ENCODE assay signal across 1 cellular context in the genomic region with DNA sequence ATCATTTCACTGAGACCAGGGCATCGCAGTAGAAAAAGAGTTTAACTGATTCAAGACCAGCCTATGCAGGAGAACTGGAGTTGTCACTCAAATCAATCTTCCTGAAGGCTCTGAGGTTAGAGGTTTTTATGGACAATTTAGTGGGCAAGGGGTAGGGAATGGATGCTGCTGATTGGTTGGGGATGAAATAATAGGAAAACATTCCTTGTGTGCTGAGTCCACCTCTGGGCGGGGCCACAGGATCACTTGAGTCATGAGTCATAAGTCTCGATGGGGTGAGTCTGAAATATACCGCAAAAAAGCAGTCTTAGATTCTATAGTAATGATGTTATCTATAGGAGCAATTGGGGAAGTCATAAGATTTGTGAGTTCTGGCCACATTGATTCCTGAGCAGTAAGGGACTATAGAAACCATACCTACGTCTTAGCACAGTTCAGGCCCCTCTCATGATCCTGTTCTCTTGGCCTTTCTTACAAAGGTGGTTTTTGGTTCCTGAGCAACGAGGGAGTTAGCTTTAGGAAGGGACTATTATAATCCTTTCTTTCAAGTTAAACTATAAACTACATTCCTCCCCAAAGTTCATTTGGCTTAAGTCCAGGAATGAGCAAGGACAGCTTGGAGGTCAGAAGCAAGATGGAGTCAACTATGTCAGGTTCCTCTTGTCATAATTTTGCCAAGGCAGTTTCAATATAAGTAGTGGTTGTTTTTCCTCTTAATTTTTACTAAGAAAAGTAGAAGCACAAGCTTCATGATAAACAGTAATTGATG.
A peak's percentile ranks its signal among the peaks of the same experiment; 100 is the strongest.
TF ChIP-seq lines count a peak whose summit lies in the region.

No MANE protein-coding gene starts in this region.

TF ChIP-seq in K562, 482 proteins besides CTCF, POLR2A, EP300 and RAD21 (continued from another document and continues in another):
- TF ChIP-seq, protein P1, sequence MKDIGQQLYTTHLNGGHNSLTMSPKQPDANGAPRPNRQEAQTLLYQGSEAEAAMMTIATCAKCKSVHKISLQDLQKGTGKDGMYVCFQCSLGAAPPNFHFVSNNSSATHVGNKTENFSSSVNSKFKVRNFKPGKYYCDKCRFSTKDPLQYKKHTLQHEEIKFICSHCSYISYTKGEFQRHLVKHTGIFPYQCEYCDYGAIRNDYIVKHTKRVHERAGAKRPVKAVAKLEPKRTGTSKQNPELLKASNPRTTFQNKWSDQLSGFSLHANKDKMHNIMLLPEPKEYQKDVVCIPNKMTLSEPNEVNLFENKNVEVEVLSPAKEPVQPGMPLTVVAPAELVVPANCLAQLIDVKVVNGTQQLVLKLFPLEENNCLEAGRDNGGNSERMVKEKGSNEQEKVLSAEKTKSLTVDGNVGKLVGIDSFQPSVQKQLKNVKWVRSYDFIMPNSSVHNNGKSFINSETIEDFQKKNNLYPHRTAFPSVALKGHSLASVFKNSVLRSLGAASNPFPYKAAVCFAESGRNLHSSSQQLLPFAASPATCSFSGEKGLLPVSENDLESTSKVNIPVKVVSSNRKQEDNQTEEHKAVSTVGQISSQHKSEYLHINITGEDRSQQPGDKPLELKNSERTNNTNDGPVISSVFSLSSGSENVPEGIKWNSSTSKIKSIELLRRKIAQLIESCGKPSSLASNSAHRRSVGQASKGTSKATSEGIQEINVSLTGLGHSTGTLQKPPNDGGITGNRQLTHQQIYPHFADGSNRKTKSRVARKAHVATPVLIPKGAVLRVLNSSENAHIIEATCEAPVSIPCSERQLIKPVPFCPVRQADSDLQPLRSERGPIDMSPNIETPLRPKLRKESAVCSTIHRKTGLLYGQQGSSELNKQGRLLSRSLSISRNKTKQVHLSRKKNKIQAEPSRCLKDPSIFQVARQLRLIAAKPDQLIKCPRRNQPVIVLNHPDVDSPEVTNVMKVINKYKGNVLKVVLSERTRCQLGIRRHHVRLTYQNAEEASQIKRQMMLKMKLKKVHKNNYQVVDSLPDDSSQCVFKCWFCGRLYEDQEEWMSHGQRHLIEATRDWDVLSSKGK (CRISPR knock-in tag; IDR thresholded peaks at IDR 0.05), result 0 out of 2 replicates have a peak, but pooled peaks have one; percentile 25
- TF ChIP-seq HDAC6 (IDR thresholded peaks at IDR 0.05; ENCODE audit: low read depth, low read length), result no peak
- TF ChIP-seq, protein P2, sequence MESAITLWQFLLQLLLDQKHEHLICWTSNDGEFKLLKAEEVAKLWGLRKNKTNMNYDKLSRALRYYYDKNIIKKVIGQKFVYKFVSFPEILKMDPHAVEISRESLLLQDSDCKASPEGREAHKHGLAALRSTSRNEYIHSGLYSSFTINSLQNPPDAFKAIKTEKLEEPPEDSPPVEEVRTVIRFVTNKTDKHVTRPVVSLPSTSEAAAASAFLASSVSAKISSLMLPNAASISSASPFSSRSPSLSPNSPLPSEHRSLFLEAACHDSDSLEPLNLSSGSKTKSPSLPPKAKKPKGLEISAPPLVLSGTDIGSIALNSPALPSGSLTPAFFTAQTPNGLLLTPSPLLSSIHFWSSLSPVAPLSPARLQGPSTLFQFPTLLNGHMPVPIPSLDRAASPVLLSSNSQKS (CRISPR knock-in tag; IDR thresholded peaks at IDR 0.05), result no peak
- peak; percentile 74 for TF ChIP-seq NUFIP1 (IDR thresholded peaks at IDR 0.05; ENCODE audit: partially characterized antibody)
- peak; percentile 94 for TF ChIP-seq PTRF (tag; IDR thresholded peaks at IDR 0.05)
- no peak for TF ChIP-seq RBFOX2 (IDR thresholded peaks at IDR 0.05; ENCODE audit: low read depth, low read length)
- peak; percentile 63; the same call in 1 of the 2 replicates for TF ChIP-seq ZFP1 (CRISPR knock-in tag; IDR thresholded peaks at IDR 0.05)
- 0 out of 4 replicates have a peak, but pooled peaks of 1 of the 2 experiments have one; percentile 38 for TF ChIP-seq MAZ (CRISPR knock-in tag; conservative IDR thresholded peaks at IDR 0.05 in 1 of 2, IDR thresholded peaks at IDR 0.05 in 1 of 2)
- TF ChIP-seq, protein P3, sequence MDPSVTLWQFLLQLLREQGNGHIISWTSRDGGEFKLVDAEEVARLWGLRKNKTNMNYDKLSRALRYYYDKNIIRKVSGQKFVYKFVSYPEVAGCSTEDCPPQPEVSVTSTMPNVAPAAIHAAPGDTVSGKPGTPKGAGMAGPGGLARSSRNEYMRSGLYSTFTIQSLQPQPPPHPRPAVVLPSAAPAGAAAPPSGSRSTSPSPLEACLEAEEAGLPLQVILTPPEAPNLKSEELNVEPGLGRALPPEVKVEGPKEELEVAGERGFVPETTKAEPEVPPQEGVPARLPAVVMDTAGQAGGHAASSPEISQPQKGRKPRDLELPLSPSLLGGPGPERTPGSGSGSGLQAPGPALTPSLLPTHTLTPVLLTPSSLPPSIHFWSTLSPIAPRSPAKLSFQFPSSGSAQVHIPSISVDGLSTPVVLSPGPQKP (CRISPR knock-in tag; IDR thresholded peaks at IDR 0.05), result no peak
- TF ChIP-seq CHD1 (IDR thresholded peaks at IDR 0.05; ENCODE audit: low read length), result no peak
- no peak for TF ChIP-seq POLR3A (IDR thresholded peaks at IDR 0.05; ENCODE audit: borderline replicate concordance, extremely low read depth, insufficient read depth, insufficient read length)
- TF ChIP-seq FOXA3 (CRISPR knock-in tag; conservative IDR thresholded peaks at IDR 0.05 in 1 of 2, IDR thresholded peaks at IDR 0.05 in 1 of 2), result no peak
- no peak for TF ChIP-seq MCM2 (IDR thresholded peaks at IDR 0.05; ENCODE audit: low read depth)
- TF ChIP-seq, protein P4, sequence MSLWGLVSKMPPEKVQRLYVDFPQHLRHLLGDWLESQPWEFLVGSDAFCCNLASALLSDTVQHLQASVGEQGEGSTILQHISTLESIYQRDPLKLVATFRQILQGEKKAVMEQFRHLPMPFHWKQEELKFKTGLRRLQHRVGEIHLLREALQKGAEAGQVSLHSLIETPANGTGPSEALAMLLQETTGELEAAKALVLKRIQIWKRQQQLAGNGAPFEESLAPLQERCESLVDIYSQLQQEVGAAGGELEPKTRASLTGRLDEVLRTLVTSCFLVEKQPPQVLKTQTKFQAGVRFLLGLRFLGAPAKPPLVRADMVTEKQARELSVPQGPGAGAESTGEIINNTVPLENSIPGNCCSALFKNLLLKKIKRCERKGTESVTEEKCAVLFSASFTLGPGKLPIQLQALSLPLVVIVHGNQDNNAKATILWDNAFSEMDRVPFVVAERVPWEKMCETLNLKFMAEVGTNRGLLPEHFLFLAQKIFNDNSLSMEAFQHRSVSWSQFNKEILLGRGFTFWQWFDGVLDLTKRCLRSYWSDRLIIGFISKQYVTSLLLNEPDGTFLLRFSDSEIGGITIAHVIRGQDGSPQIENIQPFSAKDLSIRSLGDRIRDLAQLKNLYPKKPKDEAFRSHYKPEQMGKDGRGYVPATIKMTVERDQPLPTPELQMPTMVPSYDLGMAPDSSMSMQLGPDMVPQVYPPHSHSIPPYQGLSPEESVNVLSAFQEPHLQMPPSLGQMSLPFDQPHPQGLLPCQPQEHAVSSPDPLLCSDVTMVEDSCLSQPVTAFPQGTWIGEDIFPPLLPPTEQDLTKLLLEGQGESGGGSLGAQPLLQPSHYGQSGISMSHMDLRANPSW (CRISPR knock-in tag; IDR thresholded peaks at IDR 0.05), result no peak
- TF ChIP-seq DDX20 (tag; IDR thresholded peaks at IDR 0.05; ENCODE audit: low read depth), result peak; percentile 95
- TF ChIP-seq, protein P5, sequence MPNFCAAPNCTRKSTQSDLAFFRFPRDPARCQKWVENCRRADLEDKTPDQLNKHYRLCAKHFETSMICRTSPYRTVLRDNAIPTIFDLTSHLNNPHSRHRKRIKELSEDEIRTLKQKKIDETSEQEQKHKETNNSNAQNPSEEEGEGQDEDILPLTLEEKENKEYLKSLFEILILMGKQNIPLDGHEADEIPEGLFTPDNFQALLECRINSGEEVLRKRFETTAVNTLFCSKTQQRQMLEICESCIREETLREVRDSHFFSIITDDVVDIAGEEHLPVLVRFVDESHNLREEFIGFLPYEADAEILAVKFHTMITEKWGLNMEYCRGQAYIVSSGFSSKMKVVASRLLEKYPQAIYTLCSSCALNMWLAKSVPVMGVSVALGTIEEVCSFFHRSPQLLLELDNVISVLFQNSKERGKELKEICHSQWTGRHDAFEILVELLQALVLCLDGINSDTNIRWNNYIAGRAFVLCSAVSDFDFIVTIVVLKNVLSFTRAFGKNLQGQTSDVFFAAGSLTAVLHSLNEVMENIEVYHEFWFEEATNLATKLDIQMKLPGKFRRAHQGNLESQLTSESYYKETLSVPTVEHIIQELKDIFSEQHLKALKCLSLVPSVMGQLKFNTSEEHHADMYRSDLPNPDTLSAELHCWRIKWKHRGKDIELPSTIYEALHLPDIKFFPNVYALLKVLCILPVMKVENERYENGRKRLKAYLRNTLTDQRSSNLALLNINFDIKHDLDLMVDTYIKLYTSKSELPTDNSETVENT (CRISPR knock-in tag; IDR thresholded peaks at IDR 0.05), result no peak
- TF ChIP-seq STAG1 (CRISPR knock-in tag; IDR thresholded peaks at IDR 0.05; ENCODE audit: borderline replicate concordance), result no peak
- no peak for TF ChIP-seq TBL1XR1 (IDR thresholded peaks at IDR 0.05; ENCODE audit: low read length in 2 of 2)
- no peak for TF ChIP-seq ZFPM2 (CRISPR knock-in tag; IDR thresholded peaks at IDR 0.05)
- TF ChIP-seq PTBP1 (IDR thresholded peaks at IDR 0.05; ENCODE audit: low read depth, low read length), result no peak
- TF ChIP-seq STAT5A (IDR thresholded peaks at IDR 0.05; ENCODE audit: borderline replicate concordance, low read length), result no peak
- no peak for TF ChIP-seq CTBP1 (IDR thresholded peaks at IDR 0.05; ENCODE audit: borderline replicate concordance)
- TF ChIP-seq, protein P6, sequence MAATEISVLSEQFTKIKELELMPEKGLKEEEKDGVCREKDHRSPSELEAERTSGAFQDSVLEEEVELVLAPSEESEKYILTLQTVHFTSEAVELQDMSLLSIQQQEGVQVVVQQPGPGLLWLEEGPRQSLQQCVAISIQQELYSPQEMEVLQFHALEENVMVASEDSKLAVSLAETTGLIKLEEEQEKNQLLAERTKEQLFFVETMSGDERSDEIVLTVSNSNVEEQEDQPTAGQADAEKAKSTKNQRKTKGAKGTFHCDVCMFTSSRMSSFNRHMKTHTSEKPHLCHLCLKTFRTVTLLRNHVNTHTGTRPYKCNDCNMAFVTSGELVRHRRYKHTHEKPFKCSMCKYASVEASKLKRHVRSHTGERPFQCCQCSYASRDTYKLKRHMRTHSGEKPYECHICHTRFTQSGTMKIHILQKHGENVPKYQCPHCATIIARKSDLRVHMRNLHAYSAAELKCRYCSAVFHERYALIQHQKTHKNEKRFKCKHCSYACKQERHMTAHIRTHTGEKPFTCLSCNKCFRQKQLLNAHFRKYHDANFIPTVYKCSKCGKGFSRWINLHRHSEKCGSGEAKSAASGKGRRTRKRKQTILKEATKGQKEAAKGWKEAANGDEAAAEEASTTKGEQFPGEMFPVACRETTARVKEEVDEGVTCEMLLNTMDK (IDR thresholded peaks at IDR 0.05; ENCODE audit: borderline replicate concordance, insufficient read depth, low read depth, low read length, poor library complexity, severe bottlenecking), result no peak
- no peak for TF ChIP-seq CHCHD3 (CRISPR knock-in tag; IDR thresholded peaks at IDR 0.05)
- TF ChIP-seq TCFL5 (CRISPR knock-in tag; conservative IDR thresholded peaks at IDR 0.05), result peak; percentile 60; the same call in 1 of the 2 replicates
- TF ChIP-seq HDAC8 (tag; IDR thresholded peaks at IDR 0.05), result peak; percentile 94
- no peak for TF ChIP-seq ZC3H11A (IDR thresholded peaks at IDR 0.05; ENCODE audit: low read depth, low read length)
- no peak for TF ChIP-seq NFATC3 (IDR thresholded peaks at IDR 0.05)
- TF ChIP-seq ZNF124 (CRISPR knock-in tag; IDR thresholded peaks at IDR 0.05), result no peak
- no peak for TF ChIP-seq ZNF561 (CRISPR knock-in tag; conservative IDR thresholded peaks at IDR 0.05)
- peak; percentile 39; the same call in 1 of the 2 replicates for TF ChIP-seq STAT5B (CRISPR knock-in tag; IDR thresholded peaks at IDR 0.05)
- TF ChIP-seq, protein P7, sequence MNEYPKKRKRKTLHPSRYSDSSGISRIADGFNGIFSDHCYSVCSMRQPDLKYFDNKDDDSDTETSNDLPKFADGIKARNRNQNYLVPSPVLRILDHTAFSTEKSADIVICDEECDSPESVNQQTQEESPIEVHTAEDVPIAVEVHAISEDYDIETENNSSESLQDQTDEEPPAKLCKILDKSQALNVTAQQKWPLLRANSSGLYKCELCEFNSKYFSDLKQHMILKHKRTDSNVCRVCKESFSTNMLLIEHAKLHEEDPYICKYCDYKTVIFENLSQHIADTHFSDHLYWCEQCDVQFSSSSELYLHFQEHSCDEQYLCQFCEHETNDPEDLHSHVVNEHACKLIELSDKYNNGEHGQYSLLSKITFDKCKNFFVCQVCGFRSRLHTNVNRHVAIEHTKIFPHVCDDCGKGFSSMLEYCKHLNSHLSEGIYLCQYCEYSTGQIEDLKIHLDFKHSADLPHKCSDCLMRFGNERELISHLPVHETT (CRISPR knock-in tag; conservative IDR thresholded peaks at IDR 0.05 in 1 of 2, IDR thresholded peaks at IDR 0.05 in 1 of 2), result peak in 1 of 2 experiments; percentile 86; a peak in 2 of 4 replicates
- TF ChIP-seq, protein P8, sequence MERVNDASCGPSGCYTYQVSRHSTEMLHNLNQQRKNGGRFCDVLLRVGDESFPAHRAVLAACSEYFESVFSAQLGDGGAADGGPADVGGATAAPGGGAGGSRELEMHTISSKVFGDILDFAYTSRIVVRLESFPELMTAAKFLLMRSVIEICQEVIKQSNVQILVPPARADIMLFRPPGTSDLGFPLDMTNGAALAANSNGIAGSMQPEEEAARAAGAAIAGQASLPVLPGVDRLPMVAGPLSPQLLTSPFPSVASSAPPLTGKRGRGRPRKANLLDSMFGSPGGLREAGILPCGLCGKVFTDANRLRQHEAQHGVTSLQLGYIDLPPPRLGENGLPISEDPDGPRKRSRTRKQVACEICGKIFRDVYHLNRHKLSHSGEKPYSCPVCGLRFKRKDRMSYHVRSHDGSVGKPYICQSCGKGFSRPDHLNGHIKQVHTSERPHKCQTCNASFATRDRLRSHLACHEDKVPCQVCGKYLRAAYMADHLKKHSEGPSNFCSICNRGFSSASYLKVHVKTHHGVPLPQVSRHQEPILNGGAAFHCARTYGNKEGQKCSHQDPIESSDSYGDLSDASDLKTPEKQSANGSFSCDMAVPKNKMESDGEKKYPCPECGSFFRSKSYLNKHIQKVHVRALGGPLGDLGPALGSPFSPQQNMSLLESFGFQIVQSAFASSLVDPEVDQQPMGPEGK (CRISPR knock-in tag; IDR thresholded peaks at IDR 0.05; ENCODE audit: borderline replicate concordance), result 0 out of 2 replicates have a peak, but pooled peaks have one; percentile 22
- TF ChIP-seq HMGN3 (IDR thresholded peaks at IDR 0.05; ENCODE audit: borderline replicate concordance, extremely low read depth, insufficient read length, low read depth, low read length), result no peak
- TF ChIP-seq FUS (optimal IDR thresholded peaks at IDR 0.05; ENCODE audit: low read depth, low read length), result no peak
- TF ChIP-seq PTTG1 (tag; IDR thresholded peaks at IDR 0.05; ENCODE audit: low read depth), result peak; percentile 94
- TF ChIP-seq, protein P9, sequence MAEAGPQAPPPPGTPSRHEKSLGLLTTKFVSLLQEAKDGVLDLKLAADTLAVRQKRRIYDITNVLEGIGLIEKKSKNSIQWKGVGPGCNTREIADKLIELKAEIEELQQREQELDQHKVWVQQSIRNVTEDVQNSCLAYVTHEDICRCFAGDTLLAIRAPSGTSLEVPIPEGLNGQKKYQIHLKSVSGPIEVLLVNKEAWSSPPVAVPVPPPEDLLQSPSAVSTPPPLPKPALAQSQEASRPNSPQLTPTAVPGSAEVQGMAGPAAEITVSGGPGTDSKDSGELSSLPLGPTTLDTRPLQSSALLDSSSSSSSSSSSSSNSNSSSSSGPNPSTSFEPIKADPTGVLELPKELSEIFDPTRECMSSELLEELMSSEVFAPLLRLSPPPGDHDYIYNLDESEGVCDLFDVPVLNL (CRISPR knock-in tag; IDR thresholded peaks at IDR 0.05; ENCODE audit: low read depth), result no peak
- no peak for TF ChIP-seq HDGF (IDR thresholded peaks at IDR 0.05)
- no peak for TF ChIP-seq GABPA (tag; conservative IDR thresholded peaks at IDR 0.05; ENCODE audit: low read depth)
- TF ChIP-seq HDAC3 (IDR thresholded peaks at IDR 0.05; ENCODE audit: borderline replicate concordance, partially characterized antibody), result no peak
- no peak for TF ChIP-seq RFX5 (IDR thresholded peaks at IDR 0.05; ENCODE audit: low read depth, low read length)
